Comparison of ENCODE assay signal across 1 cellular context in genomic region chr1:11786168-11786567, GRCh38.
TF ChIP-seq lines count a peak whose summit lies in the region.

No MANE protein-coding gene starts in this region.

TF ChIP-seq in K562, 482 proteins besides CTCF, POLR2A, EP300 and RAD21 (continued from another document and continues in another):
- TF ChIP-seq ZFP91 (CRISPR knock-in tag; IDR thresholded peaks at IDR 0.05) (no peak), RCOR1 (IDR thresholded peaks at IDR 0.05; ENCODE audit: borderline replicate concordance in 1 of 2, low read depth in 2 of 2, low read length in 2 of 2) (0 out of 4 replicates have a peak, but pooled peaks of 1 of the 2 experiments have one; percentile 14), PRPF4 (IDR thresholded peaks at IDR 0.05; ENCODE audit: insufficient read depth, low read depth, low read length, poor library complexity, severe bottlenecking) (no peak), FOS (IDR thresholded peaks at IDR 0.05; ENCODE audit: extremely low read depth, insufficient read length) (no peak), KDM2B (CRISPR knock-in tag; IDR thresholded peaks at IDR 0.05) (no peak), MAFF (IDR thresholded peaks at IDR 0.05; ENCODE audit: low read length) (no peak), ZNF444 (CRISPR knock-in tag; IDR thresholded peaks at IDR 0.05) (no peak), FOXO4 (CRISPR knock-in tag; IDR thresholded peaks at IDR 0.05) (no peak), ZKSCAN1 (IDR thresholded peaks at IDR 0.05; ENCODE audit: low read depth, low read length) (no peak), MNT (conservative IDR thresholded peaks at IDR 0.05) (0 out of 4 replicates have a peak, but pooled peaks of 1 of the 2 experiments have one; percentile 16), GABPA (tag; conservative IDR thresholded peaks at IDR 0.05; ENCODE audit: low read depth) (no peak), CBFB (CRISPR knock-in tag; IDR thresholded peaks at IDR 0.05) (no peak), PKNOX1 (IDR thresholded peaks at IDR 0.05) (peak; percentile 27; the same call in 1 of the 2 replicates), KHSRP (IDR thresholded peaks at IDR 0.05) (no peak), TCF15 (CRISPR knock-in tag; IDR thresholded peaks at IDR 0.05) (no peak), SUPT5H (IDR thresholded peaks at IDR 0.05) (no peak), POLR2G (IDR thresholded peaks at IDR 0.05; ENCODE audit: low read depth, low read length) (peak; percentile 20; the same call in 1 of the 2 replicates), RBM22 (IDR thresholded peaks at IDR 0.05; ENCODE audit: low read depth, low read length, poor library complexity, severe bottlenecking) (no peak), ZNF696 (CRISPR knock-in tag; conservative IDR thresholded peaks at IDR 0.05) (peak; percentile 57; the same call in 1 of the 2 replicates), GTF2F1 (IDR thresholded peaks at IDR 0.05; ENCODE audit: low read depth, low read length) (no peak), ARID4B (CRISPR knock-in tag; IDR thresholded peaks at IDR 0.05) (no peak), NFE2 (IDR thresholded peaks at IDR 0.05; ENCODE audit: low read depth) (no peak), E2F5 (CRISPR knock-in tag; IDR thresholded peaks at IDR 0.05) (no peak), ZNF551 (CRISPR knock-in tag; IDR thresholded peaks at IDR 0.05) (no peak), ZNF318 (IDR thresholded peaks at IDR 0.05; ENCODE audit: borderline replicate concordance in 1 of 2, low read depth in 1 of 2) (no peak), ZNF449 (CRISPR knock-in tag; IDR thresholded peaks at IDR 0.05) (no peak), ZNF695 (CRISPR knock-in tag; IDR thresholded peaks at IDR 0.05) (no peak), PHF8 (IDR thresholded peaks at IDR 0.05; ENCODE audit: borderline replicate concordance, low read length) (no peak), UBTF (IDR thresholded peaks at IDR 0.05; ENCODE audit: borderline replicate concordance in 1 of 2, low read depth in 2 of 2, low read length in 2 of 2) (0 out of 4 replicates have a peak, but pooled peaks of 1 of the 2 experiments have one; percentile 31)
